Comparison of ENCODE assay signal across 15 cellular contexts in genomic region chr14:68198713-68199464, GRCh38.
A peak's percentile ranks its signal among the peaks of the same experiment; 100 is the strongest.
DNase-seq lines count a peak whose midpoint lies in the region; ATAC-seq, FAIRE-seq and TF ChIP-seq lines count a peak whose summit lies in the region.
"Had no signal": no experiment of that assay in that cellular context is flagged by ENCODE, and none has a peak within 500 bp of the region (broad histone marks: within the 10 kb centered on the region; RNA-seq: fewer than 3 reads in every experiment).

No MANE protein-coding gene starts in this region.

- POLR2A ChIA-PET in SK-N-SH (lab: Yijun Ruan, JAX), result no interaction called here

- H3K27ac ChIP-seq in SK-N-SH (ENCODE audit: low read depth in 2 of 2, low read length in 1 of 2) (peak overlapping the region; percentile 64 to 72; a peak in 3 of 4 replicates), pancreas (peak overlapping the region in 3 of 4 donors; percentile 35 to 83 (median 41)), vagina (peak overlapping the region; percentile 77)
- H3K27ac ChIP-seq: 22Rv1 had no signal

- no peak overlapping the region for H2AFZ ChIP-seq in SK-N-SH (ENCODE audit: low read depth)

- no peak for TF ChIP-seq POLR2A in vagina (IDR thresholded peaks at IDR 0.05)

- H3K36me3 ChIP-seq in SK-N-SH (replicated peaks in 1 of 2; ENCODE audit: control insufficient read depth in 1 of 2, insufficient read depth in 2 of 2, low read length in 1 of 2) (no peaks in the 10 kb centered on the region), pancreas (no peaks in the 10 kb centered on the region), vagina (no peaks in the 10 kb centered on the region), HAP-1 (replicated peaks) (no peaks in the 10 kb centered on the region)
- H3K36me3 ChIP-seq: MG63 had no signal

- no peaks in the 10 kb centered on the region for H3K27me3 ChIP-seq in SK-N-SH (ENCODE audit: insufficient read depth)
- H3K27me3 ChIP-seq in pancreas, result no peaks in the 10 kb centered on the region
- no peaks in the 10 kb centered on the region for H3K27me3 ChIP-seq in vagina
- no peaks in the 10 kb centered on the region for H3K27me3 ChIP-seq in HAP-1 (ENCODE audit: low read depth)
- H3K27me3 ChIP-seq: MG63 had no signal

- H3F3A ChIP-seq in SK-N-SH (replicated peaks; ENCODE audit: insufficient read depth), result no peaks in the 10 kb centered on the region

- no peak for TF ChIP-seq CTCF in SK-N-SH (IDR thresholded peaks at IDR 0.05)
- TF ChIP-seq CTCF in pancreas (IDR thresholded peaks at IDR 0.05), result no peak
- TF ChIP-seq CTCF in vagina (IDR thresholded peaks at IDR 0.05), result no peak

- intact Hi-C loops in left ventricle myocardium superior (cut with micrococcal nuclease), result no loop called here
- intact Hi-C loops in pancreas (cut with DNase I), result no loop called here
- intact Hi-C loops in vagina (cut with DNase I), result no loop called here

- H3K4me2 ChIP-seq in SK-N-SH, result no peak overlapping the region

- no peak for FAIRE-seq in pancreas (lab: Jason Lieb, UNC)
- FAIRE-seq: D721Med had no signal

- H3K4me3 ChIP-seq in SK-N-SH (ENCODE audit: low read depth in 2 of 2, low read length in 1 of 2), result no peak overlapping the region
- no peak overlapping the region for H3K4me3 ChIP-seq in pancreas
- H3K4me3 ChIP-seq in vagina, result no peak overlapping the region
- H3K4me3 ChIP-seq in HAP-1, result no peak overlapping the region
- H3K4me3 ChIP-seq: MG63 had no signal

- H3K9me3 ChIP-seq in SK-N-SH (no peaks in the 10 kb centered on the region), pancreas (no peaks in the 10 kb centered on the region), vagina (no peaks in the 10 kb centered on the region), HAP-1 (no peaks in the 10 kb centered on the region)

- no peaks in the 10 kb centered on the region for H3K9me2 ChIP-seq in SK-N-SH

- no peak for TF ChIP-seq EP300 in SK-N-SH (IDR thresholded peaks at IDR 0.05; ENCODE audit: borderline replicate concordance in 1 of 2, low read depth in 1 of 2, low read length in 1 of 2)

- no peaks in the 10 kb centered on the region for H3K79me2 ChIP-seq in SK-N-SH (ENCODE audit: insufficient read depth)

- ATAC-seq in SK-N-SH treated with all-trans-retinoic acid at 6 μM for 48 hours, result no peak
- peak; percentile 92 for ATAC-seq in left ventricle myocardium superior
- ATAC-seq in pancreas, result peak in 3 of 4 donors; percentile 28 to 52 (median 40)
- ATAC-seq: activated CD8-positive, alpha-beta T cell treated with anti-CD3 and anti-CD28 coated beads, Interleukin-2, amount 10 ng/mL, durations not matched to agents 7 days and 5 days; stimulated activated effector memory CD8-positive, alpha-beta T cell treated with anti-CD3 and anti-CD28 coated beads, Interleukin-12 subunit alpha, Interleukin-12 subunit beta, amount 100 ng/mL, for 72 hours had no signal

- in situ Hi-C loops in HAP-1 (cut with MboI; ENCODE audit: low sequenced_read_pairs), result no loop called here

- H3K9ac ChIP-seq in SK-N-SH, result no peak overlapping the region

- TF ChIP-seq RAD21 in SK-N-SH (IDR thresholded peaks at IDR 0.05; ENCODE audit: low read length), result no peak

- CTCF ChIA-PET in SK-N-SH (lab: Yijun Ruan, JAX), result interaction anchor here (1.1 kb wide), 1 partner anchor 47 kb away, joined by 3 read pairs; no protein-coding TSS in a partner anchor

- H3K4me1 ChIP-seq in SK-N-SH (ENCODE audit: control insufficient read depth in 1 of 2, insufficient read depth in 2 of 2, low read depth in 1 of 2, low read length in 1 of 2) (peaks cover 2 to 12% of the 10 kb centered on the region in 2 experiments; a peak in 1 of 4 replicates), pancreas (peaks cover 45 to 58% (median 47%) of the 10 kb centered on the region in 3 donors), vagina (peaks cover 28% of the 10 kb centered on the region), HAP-1 (peaks cover 3% of the 10 kb centered on the region; the same call in 1 of the 2 replicates)

- H4K20me1 ChIP-seq in SK-N-SH (ENCODE audit: insufficient read depth), result no peaks in the 10 kb centered on the region

- 92% methylated on average over 3 of the region's 3 CpGs for WGBS in SK-N-SH (ENCODE audit: low lambda C conversion rate)
- WGBS in pancreas, 2 donors, result 34 to 36% methylated on average over 3 of the region's 3 CpGs

- no peak for DNase-seq in SK-N-SH
- DNase-seq in left ventricle myocardium superior, result no peak
- no peak for DNase-seq in pancreas
- no peak for DNase-seq in vagina (ENCODE audit: extremely low spot score in 2 of 2)
- no peak for DNase-seq in activated effector memory CD4-positive, alpha-beta T cell treated with anti-CD3 and anti-CD28 coated beads, Interleukin-2, amount 50 U/mL, for 16 hours
- no peak for DNase-seq in HAP-1 (ENCODE audit: low spot score in 2 of 2)
- no peak for DNase-seq in HK-2 (ENCODE audit: unreplicated experiment)
- DNase-seq: activated CD8-positive, alpha-beta T cell treated with anti-CD3 and anti-CD28 coated beads, Interleukin-2, amount 10 ng/mL, durations not matched to agents 7 days and 5 days; activated naive CD4-positive, alpha-beta T cell treated with anti-CD3 and anti-CD28 coated beads for 36 hours; MG63; NCI-H226 had no signal

TF ChIP-seq in SK-N-SH, 30 proteins besides CTCF, POLR2A, EP300 and RAD21:
- no peak for TF ChIP-seq GABPA (IDR thresholded peaks at IDR 0.05; ENCODE audit: low read depth)
- TF ChIP-seq, protein P1, sequence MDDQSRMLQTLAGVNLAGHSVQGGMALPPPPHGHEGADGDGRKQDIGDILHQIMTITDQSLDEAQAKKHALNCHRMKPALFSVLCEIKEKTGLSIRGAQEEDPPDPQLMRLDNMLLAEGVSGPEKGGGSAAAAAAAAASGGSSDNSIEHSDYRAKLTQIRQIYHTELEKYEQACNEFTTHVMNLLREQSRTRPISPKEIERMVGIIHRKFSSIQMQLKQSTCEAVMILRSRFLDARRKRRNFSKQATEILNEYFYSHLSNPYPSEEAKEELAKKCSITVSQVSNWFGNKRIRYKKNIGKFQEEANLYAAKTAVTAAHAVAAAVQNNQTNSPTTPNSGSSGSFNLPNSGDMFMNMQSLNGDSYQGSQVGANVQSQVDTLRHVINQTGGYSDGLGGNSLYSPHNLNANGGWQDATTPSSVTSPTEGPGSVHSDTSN (IDR thresholded peaks at IDR 0.05), result no peak
- no peak for TF ChIP-seq MEF2A (IDR thresholded peaks at IDR 0.05; ENCODE audit: borderline replicate concordance, low read depth)
- TF ChIP-seq MXI1 (IDR thresholded peaks at IDR 0.05; ENCODE audit: low read depth, low read length), result no peak
- no peak for TF ChIP-seq GATA2 (CRISPR knock-in tag; IDR thresholded peaks at IDR 0.05)
- TF ChIP-seq NRF1 (IDR thresholded peaks at IDR 0.05; ENCODE audit: low read depth, low read length), result no peak

TF ChIP-seq in SK-N-SH treated with all-trans-retinoic acid at 6 μM for 48 hours, 23 proteins besides CTCF, POLR2A, EP300 and RAD21:
- TF ChIP-seq ESRRG (CRISPR knock-in tag; IDR thresholded peaks at IDR 0.05) (no peak), RARB (CRISPR knock-in tag; IDR thresholded peaks at IDR 0.05) (no peak)
